1 cellular context compared by ENCODE assay signal in the genomic region with DNA sequence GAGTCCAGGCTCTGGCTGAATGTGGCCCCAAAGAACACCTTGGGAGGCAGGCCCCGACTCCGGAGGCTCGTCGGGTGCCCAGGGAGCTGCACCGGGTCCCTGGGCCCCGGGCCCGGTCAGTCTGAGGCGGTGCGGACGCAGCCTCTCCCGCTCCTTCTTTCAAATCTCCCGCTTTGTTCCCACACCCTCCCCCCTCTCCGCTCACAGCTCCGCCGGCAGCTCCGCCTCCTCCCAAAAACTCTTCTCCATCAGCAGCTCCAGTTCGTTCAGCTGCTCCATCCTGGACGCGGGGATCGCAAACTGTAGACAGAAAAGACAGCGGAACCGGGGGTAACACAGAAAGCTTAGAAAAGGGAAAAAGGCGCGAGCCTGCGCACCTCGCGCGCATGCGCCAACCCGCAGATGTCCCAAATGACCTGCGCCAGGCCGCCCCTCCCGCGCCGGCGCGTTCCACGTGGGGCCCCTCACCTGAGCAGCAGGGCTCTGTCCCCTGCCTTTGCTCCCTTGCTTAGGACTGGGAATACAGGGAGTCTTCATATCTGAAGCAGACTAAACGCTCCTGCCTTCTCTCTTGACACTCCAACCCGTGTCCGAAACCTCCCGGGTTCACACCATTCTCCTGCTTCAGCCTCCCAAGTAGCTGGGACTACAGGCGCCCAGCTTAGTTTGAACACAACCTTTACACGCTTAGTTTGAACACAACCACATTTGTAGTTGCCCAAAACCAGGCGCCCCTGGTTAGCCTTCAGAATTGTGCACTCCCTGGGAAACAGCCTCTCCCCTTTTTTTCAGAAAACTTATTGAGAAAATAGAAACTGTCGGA.
TF ChIP-seq lines count a peak whose summit lies in the region.

A gene with protein sequence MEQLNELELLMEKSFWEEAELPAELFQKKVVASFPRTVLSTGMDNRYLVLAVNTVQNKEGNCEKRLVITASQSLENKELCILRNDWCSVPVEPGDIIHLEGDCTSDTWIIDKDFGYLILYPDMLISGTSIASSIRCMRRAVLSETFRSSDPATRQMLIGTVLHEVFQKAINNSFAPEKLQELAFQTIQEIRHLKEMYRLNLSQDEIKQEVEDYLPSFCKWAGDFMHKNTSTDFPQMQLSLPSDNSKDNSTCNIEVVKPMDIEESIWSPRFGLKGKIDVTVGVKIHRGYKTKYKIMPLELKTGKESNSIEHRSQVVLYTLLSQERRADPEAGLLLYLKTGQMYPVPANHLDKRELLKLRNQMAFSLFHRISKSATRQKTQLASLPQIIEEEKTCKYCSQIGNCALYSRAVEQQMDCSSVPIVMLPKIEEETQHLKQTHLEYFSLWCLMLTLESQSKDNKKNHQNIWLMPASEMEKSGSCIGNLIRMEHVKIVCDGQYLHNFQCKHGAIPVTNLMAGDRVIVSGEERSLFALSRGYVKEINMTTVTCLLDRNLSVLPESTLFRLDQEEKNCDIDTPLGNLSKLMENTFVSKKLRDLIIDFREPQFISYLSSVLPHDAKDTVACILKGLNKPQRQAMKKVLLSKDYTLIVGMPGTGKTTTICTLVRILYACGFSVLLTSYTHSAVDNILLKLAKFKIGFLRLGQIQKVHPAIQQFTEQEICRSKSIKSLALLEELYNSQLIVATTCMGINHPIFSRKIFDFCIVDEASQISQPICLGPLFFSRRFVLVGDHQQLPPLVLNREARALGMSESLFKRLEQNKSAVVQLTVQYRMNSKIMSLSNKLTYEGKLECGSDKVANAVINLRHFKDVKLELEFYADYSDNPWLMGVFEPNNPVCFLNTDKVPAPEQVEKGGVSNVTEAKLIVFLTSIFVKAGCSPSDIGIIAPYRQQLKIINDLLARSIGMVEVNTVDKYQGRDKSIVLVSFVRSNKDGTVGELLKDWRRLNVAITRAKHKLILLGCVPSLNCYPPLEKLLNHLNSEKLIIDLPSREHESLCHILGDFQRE (minus strand): TSS at position 388 of the 823 bp plus-strand sequence. CDS start 109 bp downstream, at position 279.

TF ChIP-seq in HepG2, 621 proteins besides CTCF, POLR2A, EP300 and RAD21 (continued from another document and continues in another):
- TF ChIP-seq, protein P1, sequence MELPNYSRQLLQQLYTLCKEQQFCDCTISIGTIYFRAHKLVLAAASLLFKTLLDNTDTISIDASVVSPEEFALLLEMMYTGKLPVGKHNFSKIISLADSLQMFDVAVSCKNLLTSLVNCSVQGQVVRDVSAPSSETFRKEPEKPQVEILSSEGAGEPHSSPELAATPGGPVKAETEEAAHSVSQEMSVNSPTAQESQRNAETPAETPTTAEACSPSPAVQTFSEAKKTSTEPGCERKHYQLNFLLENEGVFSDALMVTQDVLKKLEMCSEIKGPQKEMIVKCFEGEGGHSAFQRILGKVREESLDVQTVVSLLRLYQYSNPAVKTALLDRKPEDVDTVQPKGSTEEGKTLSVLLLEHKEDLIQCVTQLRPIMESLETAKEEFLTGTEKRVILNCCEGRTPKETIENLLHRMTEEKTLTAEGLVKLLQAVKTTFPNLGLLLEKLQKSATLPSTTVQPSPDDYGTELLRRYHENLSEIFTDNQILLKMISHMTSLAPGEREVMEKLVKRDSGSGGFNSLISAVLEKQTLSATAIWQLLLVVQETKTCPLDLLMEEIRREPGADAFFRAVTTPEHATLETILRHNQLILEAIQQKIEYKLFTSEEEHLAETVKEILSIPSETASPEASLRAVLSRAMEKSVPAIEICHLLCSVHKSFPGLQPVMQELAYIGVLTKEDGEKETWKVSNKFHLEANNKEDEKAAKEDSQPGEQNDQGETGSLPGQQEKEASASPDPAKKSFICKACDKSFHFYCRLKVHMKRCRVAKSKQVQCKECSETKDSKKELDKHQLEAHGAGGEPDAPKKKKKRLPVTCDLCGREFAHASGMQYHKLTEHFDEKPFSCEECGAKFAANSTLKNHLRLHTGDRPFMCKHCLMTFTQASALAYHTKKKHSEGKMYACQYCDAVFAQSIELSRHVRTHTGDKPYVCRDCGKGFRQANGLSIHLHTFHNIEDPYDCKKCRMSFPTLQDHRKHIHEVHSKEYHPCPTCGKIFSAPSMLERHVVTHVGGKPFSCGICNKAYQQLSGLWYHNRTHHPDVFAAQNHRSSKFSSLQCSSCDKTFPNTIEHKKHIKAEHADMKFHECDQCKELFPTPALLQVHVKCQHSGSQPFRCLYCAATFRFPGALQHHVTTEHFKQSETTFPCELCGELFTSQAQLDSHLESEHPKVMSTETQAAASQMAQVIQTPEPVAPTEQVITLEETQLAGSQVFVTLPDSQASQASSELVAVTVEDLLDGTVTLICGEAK (IDR thresholded peaks at IDR 0.05), result no peak
- TF ChIP-seq, protein P1 (CRISPR knock-in tag; IDR thresholded peaks at IDR 0.05), result peak; percentile 78
- TF ChIP-seq KDM3A (CRISPR knock-in tag; IDR thresholded peaks at IDR 0.05; ENCODE audit: low read depth) (peak; percentile 73; the same call in 1 of the 2 replicates), NCOR1 (IDR thresholded peaks at IDR 0.05; ENCODE audit: borderline replicate concordance, low read length) (no peak), FOXK1 (CRISPR knock-in tag; IDR thresholded peaks at IDR 0.05; ENCODE audit: borderline replicate concordance, low read depth) (peak; percentile 64; the same call in 1 of the 2 replicates), ZNF629 (CRISPR knock-in tag; conservative IDR thresholded peaks at IDR 0.05) (no peak), ZNF772 (CRISPR knock-in tag; IDR thresholded peaks at IDR 0.05) (peak; percentile 78; the same call in 1 of the 2 replicates), RARA (CRISPR knock-in tag; IDR thresholded peaks at IDR 0.05) (no peak), KLF11 (CRISPR knock-in tag; IDR thresholded peaks at IDR 0.05) (0 out of 2 replicates have a peak, but pooled peaks have one; percentile 47), HOXA5 (CRISPR knock-in tag; IDR thresholded peaks at IDR 0.05) (no peak; the same call in 1 of the 2 replicates), JDP2 (CRISPR knock-in tag; IDR thresholded peaks at IDR 0.05; ENCODE audit: borderline replicate concordance) (no peak), ZZZ3 (CRISPR knock-in tag; IDR thresholded peaks at IDR 0.05; ENCODE audit: borderline replicate concordance) (no peak), POLR2AphosphoS5 (IDR thresholded peaks at IDR 0.05; ENCODE audit: low read depth, low read length) (peak; percentile 67), ZNF530 (CRISPR knock-in tag; IDR thresholded peaks at IDR 0.05; ENCODE audit: low read depth) (no peak)
- TF ChIP-seq, protein P2, sequence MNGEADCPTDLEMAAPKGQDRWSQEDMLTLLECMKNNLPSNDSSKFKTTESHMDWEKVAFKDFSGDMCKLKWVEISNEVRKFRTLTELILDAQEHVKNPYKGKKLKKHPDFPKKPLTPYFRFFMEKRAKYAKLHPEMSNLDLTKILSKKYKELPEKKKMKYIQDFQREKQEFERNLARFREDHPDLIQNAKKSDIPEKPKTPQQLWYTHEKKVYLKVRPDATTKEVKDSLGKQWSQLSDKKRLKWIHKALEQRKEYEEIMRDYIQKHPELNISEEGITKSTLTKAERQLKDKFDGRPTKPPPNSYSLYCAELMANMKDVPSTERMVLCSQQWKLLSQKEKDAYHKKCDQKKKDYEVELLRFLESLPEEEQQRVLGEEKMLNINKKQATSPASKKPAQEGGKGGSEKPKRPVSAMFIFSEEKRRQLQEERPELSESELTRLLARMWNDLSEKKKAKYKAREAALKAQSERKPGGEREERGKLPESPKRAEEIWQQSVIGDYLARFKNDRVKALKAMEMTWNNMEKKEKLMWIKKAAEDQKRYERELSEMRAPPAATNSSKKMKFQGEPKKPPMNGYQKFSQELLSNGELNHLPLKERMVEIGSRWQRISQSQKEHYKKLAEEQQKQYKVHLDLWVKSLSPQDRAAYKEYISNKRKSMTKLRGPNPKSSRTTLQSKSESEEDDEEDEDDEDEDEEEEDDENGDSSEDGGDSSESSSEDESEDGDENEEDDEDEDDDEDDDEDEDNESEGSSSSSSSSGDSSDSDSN (CRISPR knock-in tag; IDR thresholded peaks at IDR 0.05), result peak; percentile 66
- TF ChIP-seq, protein P3, sequence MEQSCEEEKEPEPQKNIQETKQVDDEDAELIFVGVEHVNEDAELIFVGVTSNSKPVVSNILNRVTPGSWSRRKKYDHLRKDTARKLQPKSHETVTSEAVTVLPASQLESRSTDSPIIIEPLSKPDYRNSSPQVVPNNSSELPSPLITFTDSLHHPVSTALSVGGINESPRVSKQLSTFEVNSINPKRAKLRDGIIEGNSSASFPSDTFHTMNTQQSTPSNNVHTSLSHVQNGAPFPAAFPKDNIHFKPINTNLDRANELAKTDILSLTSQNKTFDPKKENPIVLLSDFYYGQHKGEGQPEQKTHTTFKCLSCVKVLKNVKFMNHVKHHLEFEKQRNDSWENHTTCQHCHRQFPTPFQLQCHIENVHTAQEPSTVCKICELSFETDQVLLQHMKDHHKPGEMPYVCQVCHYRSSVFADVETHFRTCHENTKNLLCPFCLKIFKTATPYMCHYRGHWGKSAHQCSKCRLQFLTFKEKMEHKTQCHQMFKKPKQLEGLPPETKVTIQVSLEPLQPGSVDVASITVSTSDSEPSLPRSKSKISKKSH (CRISPR knock-in tag; IDR thresholded peaks at IDR 0.05; ENCODE audit: borderline replicate concordance), result peak; percentile 85; the same call in 1 of the 2 replicates
- TF ChIP-seq, protein P4, sequence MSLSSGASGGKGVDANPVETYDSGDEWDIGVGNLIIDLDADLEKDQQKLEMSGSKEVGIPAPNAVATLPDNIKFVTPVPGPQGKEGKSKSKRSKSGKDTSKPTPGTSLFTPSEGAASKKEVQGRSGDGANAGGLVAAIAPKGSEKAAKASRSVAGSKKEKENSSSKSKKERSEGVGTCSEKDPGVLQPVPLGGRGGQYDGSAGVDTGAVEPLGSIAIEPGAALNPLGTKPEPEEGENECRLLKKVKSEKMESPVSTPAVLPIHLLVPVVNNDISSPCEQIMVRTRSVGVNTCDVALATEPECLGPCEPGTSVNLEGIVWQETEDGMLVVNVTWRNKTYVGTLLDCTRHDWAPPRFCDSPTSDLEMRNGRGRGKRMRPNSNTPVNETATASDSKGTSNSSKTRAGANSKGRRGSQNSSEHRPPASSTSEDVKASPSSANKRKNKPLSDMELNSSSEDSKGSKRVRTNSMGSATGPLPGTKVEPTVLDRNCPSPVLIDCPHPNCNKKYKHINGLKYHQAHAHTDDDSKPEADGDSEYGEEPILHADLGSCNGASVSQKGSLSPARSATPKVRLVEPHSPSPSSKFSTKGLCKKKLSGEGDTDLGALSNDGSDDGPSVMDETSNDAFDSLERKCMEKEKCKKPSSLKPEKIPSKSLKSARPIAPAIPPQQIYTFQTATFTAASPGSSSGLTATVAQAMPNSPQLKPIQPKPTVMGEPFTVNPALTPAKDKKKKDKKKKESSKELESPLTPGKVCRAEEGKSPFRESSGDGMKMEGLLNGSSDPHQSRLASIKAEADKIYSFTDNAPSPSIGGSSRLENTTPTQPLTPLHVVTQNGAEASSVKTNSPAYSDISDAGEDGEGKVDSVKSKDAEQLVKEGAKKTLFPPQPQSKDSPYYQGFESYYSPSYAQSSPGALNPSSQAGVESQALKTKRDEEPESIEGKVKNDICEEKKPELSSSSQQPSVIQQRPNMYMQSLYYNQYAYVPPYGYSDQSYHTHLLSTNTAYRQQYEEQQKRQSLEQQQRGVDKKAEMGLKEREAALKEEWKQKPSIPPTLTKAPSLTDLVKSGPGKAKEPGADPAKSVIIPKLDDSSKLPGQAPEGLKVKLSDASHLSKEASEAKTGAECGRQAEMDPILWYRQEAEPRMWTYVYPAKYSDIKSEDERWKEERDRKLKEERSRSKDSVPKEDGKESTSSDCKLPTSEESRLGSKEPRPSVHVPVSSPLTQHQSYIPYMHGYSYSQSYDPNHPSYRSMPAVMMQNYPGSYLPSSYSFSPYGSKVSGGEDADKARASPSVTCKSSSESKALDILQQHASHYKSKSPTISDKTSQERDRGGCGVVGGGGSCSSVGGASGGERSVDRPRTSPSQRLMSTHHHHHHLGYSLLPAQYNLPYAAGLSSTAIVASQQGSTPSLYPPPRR (CRISPR knock-in tag; IDR thresholded peaks at IDR 0.05; ENCODE audit: borderline replicate concordance), result peak; percentile 9; the same call in 1 of the 2 replicates
- TF ChIP-seq, protein P5, sequence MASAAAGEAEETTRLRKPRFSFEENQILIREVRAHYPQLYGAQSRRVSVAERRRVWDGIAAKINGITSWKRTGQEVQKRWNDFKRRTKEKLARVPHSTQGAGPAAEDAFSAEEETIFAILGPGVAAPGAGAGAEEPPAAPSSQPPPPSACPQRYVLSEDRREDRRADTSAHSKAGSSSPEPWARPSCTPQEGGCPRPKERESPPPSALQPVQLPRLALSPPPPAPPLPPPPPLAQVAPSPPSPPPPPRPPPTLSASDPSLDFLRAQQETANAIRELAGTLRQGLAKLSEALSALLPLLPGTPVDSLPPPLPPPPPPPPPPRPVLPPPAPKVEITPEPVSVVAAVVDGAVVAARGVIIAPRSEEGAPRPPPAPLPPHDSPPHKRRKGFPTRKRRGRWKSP (CRISPR knock-in tag; IDR thresholded peaks at IDR 0.05), result peak; percentile 56; the same call in 1 of the 2 replicates
- TF ChIP-seq, protein P6, sequence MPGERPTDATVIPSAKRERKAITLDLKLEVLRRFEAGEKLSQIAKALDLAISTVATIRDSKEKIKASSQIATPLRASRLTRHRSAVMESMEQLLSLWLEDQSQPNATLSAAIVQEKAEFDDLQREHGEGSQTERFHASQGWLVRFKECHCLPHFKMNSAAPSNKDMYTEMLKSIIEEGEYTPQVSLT (CRISPR knock-in tag; IDR thresholded peaks at IDR 0.05; ENCODE audit: borderline replicate concordance, low read depth), result no peak
- TF ChIP-seq, protein P7, sequence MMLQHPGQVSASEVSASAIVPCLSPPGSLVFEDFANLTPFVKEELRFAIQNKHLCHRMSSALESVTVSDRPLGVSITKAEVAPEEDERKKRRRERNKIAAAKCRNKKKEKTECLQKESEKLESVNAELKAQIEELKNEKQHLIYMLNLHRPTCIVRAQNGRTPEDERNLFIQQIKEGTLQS (CRISPR knock-in tag; IDR thresholded peaks at IDR 0.05), result peak; percentile 31; the same call in 1 of the 2 replicates
